8 cellular contexts compared by ENCODE assay signal in genomic region chr15:52527898-52528464, GRCh38. TPM values are rescaled to one million over a fixed set of nuclear protein-coding genes. Genes with fewer than 3 reads are reported as not detected.
DNase-seq lines count a peak whose midpoint lies in the region; ATAC-seq and TF ChIP-seq lines count a peak whose summit lies in the region.

No MANE protein-coding gene starts in this region.

- WGBS in aorta, 2 donors: 9% methylated on average over 24 of the region's 24 CpGs

- peaks cover 2% of the 10 kb centered on the region for H3K36me3 Mint-ChIP-seq in activated naive CD4-positive, alpha-beta T cell treated with anti-CD3 and anti-CD28 coated beads, Interleukin-2, amount 50 U/mL, for 24 hours

- H3K9ac ChIP-seq in parathyroid adenoma: peak overlapping the region; percentile 53

- peak overlapping the region; percentile 68 for H3K4me3 ChIP-seq in cardiac muscle cell
- H3K4me3 ChIP-seq in parathyroid adenoma (ENCODE audit: low read depth, low read length): peak overlapping the region; percentile 75
- H3K4me3 ChIP-seq in aorta (ENCODE audit: low read length in 2 of 2): peak overlapping the region; percentile 82 to 92

- H3K79me2 ChIP-seq in parathyroid adenoma: peaks cover 2% of the 10 kb centered on the region

- peaks cover 32% of the 10 kb centered on the region for H3K4me1 Mint-ChIP-seq in activated naive CD4-positive, alpha-beta T cell treated with anti-CD3 and anti-CD28 coated beads, Interleukin-2, amount 50 U/mL, for 24 hours

- H3K36me3 ChIP-seq in cardiac muscle cell (no peaks in the 10 kb centered on the region), parathyroid adenoma (ENCODE audit: control insufficient read depth, insufficient read depth, low read length) (no peaks in the 10 kb centered on the region), aorta (ENCODE audit: control insufficient read depth in 1 of 2, insufficient read depth in 2 of 2, low read length in 1 of 2) (no peaks in the 10 kb centered on the region)

- H3K27ac Mint-ChIP-seq in activated naive CD4-positive, alpha-beta T cell treated with anti-CD3 and anti-CD28 coated beads, Interleukin-2, amount 50 U/mL, for 24 hours: peak overlapping the region; percentile 24

- TF ChIP-seq CTCF in cardiac muscle cell (IDR thresholded peaks at IDR 0.05; ENCODE audit: low read depth, low read length) (no peak), parathyroid adenoma (IDR thresholded peaks at IDR 0.05) (no peak)

- H3K27me3 ChIP-seq in cardiac muscle cell (peaks cover 51% of the 10 kb centered on the region), parathyroid adenoma (ENCODE audit: control insufficient read depth, insufficient read depth, low read length) (no peaks in the 10 kb centered on the region), aorta (ENCODE audit: control insufficient read depth in 1 of 2, insufficient read depth in 2 of 2, low read length in 1 of 2) (no peaks in the 10 kb centered on the region)

- POLR2A ChIA-PET in HEK293T (lab: Yijun Ruan, JAX): interaction anchor here (1.1 kb wide), 2 partner anchors 9 to 42 kb away, joined by 3 read pairs; no protein-coding TSS in a partner anchor

- H3K27me3 Mint-ChIP-seq in activated naive CD4-positive, alpha-beta T cell treated with anti-CD3 and anti-CD28 coated beads, Interleukin-2, amount 50 U/mL, for 24 hours: no peaks in the 10 kb centered on the region

- H2AFZ ChIP-seq in parathyroid adenoma: peak overlapping the region; percentile 89

- no peaks in the 10 kb centered on the region for H3K9me3 Mint-ChIP-seq in activated naive CD4-positive, alpha-beta T cell treated with anti-CD3 and anti-CD28 coated beads, Interleukin-2, amount 50 U/mL, for 24 hours

- CTCF ChIA-PET in HEK293T (lab: Yijun Ruan, JAX): interaction anchor here (0.5 kb wide), 1 partner anchor 1325 kb away, joined by 6 read pairs; no protein-coding TSS in a partner anchor

- peak overlapping the region; percentile 81 for H3K4me2 ChIP-seq in parathyroid adenoma (ENCODE audit: low read length)

- ATAC-seq in aorta (ENCODE audit: low FRiP score): peak; percentile 35
- ATAC-seq in GM18511 (IDR thresholded peaks at IDR 0.05; ENCODE audit: unreplicated experiment): no peak

- peak; percentile 39 for DNase-seq in D341Med (ENCODE audit: low spot score)
- DNase-seq in HEK293T (ENCODE audit: extremely low spot score): peak; percentile 14
- peak; percentile 56 for DNase-seq in RPMI7951 (ENCODE audit: low read depth)
- peak; percentile 25 to 38 for DNase-seq in cardiac muscle cell (ENCODE audit: low read depth in 1 of 2, low spot score in 1 of 2)
- DNase-seq in aorta: peak in 1 of 2 donors; percentile 49

- H3K9me3 ChIP-seq in cardiac muscle cell (ENCODE audit: low read depth) (no peaks in the 10 kb centered on the region), parathyroid adenoma (ENCODE audit: control insufficient read depth, low read length) (no peaks in the 10 kb centered on the region), aorta (ENCODE audit: control insufficient read depth, low read length) (no peaks in the 10 kb centered on the region)

- H3K4me1 ChIP-seq in cardiac muscle cell (ENCODE audit: low read depth) (no peaks in the 10 kb centered on the region), parathyroid adenoma (no peaks in the 10 kb centered on the region), aorta (ENCODE audit: control insufficient read depth in 1 of 2, insufficient read depth in 2 of 2, low read length in 2 of 2) (no peaks in the 10 kb centered on the region)

- H3K27ac ChIP-seq in cardiac muscle cell (no peak overlapping the region), parathyroid adenoma (peak overlapping the region; percentile 69), aorta (ENCODE audit: low read depth in 1 of 2, low read length in 2 of 2) (peak overlapping the region in 1 of 2 donors; percentile 39)

- peak overlapping the region; percentile 94 for H3K4me3 Mint-ChIP-seq in activated naive CD4-positive, alpha-beta T cell treated with anti-CD3 and anti-CD28 coated beads, Interleukin-2, amount 50 U/mL, for 24 hours

- intact Hi-C loops in aorta (cut with DNase I): loop anchor here in 1 of 2 donors (5.0 kb wide), 1 partner anchor 39 kb away; the partner anchor contains the start of gene ARPP19

TF ChIP-seq in HEK293T, 16 proteins besides CTCF, POLR2A, EP300 and RAD21:
- no peak for TF ChIP-seq L3MBTL2 (conservative IDR thresholded peaks at IDR 0.05)
- no peak for TF ChIP-seq ARNT (IDR thresholded peaks at IDR 0.05)
- TF ChIP-seq LEF1 (IDR thresholded peaks at IDR 0.05; ENCODE audit: borderline replicate concordance): no peak
- no peak for TF ChIP-seq PKNOX1 (IDR thresholded peaks at IDR 0.05)
- TF ChIP-seq FOXA1 (IDR thresholded peaks at IDR 0.05): no peak
- no peak for TF ChIP-seq HDGF (IDR thresholded peaks at IDR 0.05; ENCODE audit: borderline replicate concordance)
- no peak for TF ChIP-seq ZNF384 (IDR thresholded peaks at IDR 0.05)
- no peak for TF ChIP-seq TARDBP (IDR thresholded peaks at IDR 0.05)
- TF ChIP-seq BHLHE40 (IDR thresholded peaks at IDR 0.05; ENCODE audit: borderline replicate concordance): no peak
- TF ChIP-seq SUZ12 (IDR thresholded peaks at IDR 0.05): no peak
- no peak for TF ChIP-seq FOXK2 (IDR thresholded peaks at IDR 0.05)
- TF ChIP-seq SP1 (IDR thresholded peaks at IDR 0.05): no peak
- TF ChIP-seq FOXM1 (IDR thresholded peaks at IDR 0.05; ENCODE audit: borderline replicate concordance): no peak
- no peak for TF ChIP-seq NFRKB (IDR thresholded peaks at IDR 0.05)
TF ChIP-seq in HEK293T: peak in this region for 0.

RNA-seq across cellular contexts. Expression of gene MYO5A, which starts 0.7 kb away (rescaled TPM):
- total RNA-seq in RPMI7951 (2014; rRNA removed; shearing (Covaris generic)): 49.1 and 54.3 TPM in 2 replicates
- total RNA-seq in cardiac muscle cell (15.2 and 27.7 TPM in 2 replicates), aorta (10 to 100 TPM; 34.5 to 42.1 TPM)
- polyA plus RNA-seq in cardiac muscle cell (5.1 and 7.4 TPM in 2 replicates), aorta (1 to 10 TPM; 5.7 to 9.5 TPM)

RNA-seq across cellular contexts. Expression of gene ARPP19, which starts 40.8 kb away (rescaled TPM):
- total RNA-seq in RPMI7951 (2014; rRNA removed; shearing (Covaris generic)): 153 and 177 TPM in 2 replicates
- total RNA-seq in cardiac muscle cell (90.2 and 176 TPM in 2 replicates), aorta (100 to 1,000 TPM; 129 to 163 TPM)
- polyA plus RNA-seq in cardiac muscle cell (78.9 and 133 TPM in 2 replicates), aorta (10 to 100 TPM; 33.3 to 55.6 TPM)
